In the genomic region with DNA sequence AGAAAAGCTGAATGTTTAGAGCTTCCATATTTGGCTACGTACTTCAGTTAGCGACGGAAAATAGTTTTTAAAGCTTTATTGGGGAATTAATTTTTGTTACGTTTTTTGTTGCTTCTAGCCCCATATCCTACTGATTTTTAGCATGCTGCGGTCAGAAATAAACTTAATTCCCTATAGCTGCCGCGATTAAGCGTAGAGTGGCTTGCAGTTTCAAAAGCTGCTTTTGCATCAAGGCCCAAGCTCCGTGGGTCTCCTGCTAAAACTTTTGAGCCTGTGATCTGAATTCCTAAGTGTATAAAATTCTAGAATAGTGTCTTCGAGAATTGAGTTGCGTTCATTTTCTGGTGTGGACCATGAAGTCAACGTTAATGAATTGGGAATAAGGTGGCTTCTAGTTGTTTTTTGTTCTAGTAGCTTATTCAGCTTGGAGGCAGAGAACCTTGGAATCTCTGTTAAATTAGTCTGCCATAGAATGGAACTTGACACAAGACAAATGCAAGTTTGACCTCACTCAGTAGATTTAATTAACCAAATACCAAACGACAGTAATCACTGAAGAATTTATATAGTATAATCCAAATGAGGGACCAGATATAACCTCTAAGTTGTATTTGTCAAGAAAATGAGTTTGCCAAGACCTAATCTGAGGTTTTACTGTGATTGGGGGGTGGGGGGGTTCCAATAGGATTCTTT, we compare ENCODE assay signal across 1 cellular context.
TF ChIP-seq lines count a peak whose summit lies in the region.

No MANE protein-coding gene starts in this region.

TF ChIP-seq in HepG2, 621 proteins besides CTCF, POLR2A, EP300 and RAD21:
- TF ChIP-seq ZNF704 (CRISPR knock-in tag; IDR thresholded peaks at IDR 0.05; ENCODE audit: borderline replicate concordance) (no peak), SRSF1 (optimal IDR thresholded peaks at IDR 0.05; ENCODE audit: low read depth, low read length) (no peak), ZNF75D (CRISPR knock-in tag; IDR thresholded peaks at IDR 0.05; ENCODE audit: borderline replicate concordance) (no peak), BRCA1 (CRISPR knock-in tag; IDR thresholded peaks at IDR 0.05) (0 out of 2 replicates have a peak, but pooled peaks have one; percentile 25), ZMAT3 (CRISPR knock-in tag; conservative IDR thresholded peaks at IDR 0.05) (peak; percentile 45)
